9 cellular contexts compared by ENCODE assay signal in the genomic region with DNA sequence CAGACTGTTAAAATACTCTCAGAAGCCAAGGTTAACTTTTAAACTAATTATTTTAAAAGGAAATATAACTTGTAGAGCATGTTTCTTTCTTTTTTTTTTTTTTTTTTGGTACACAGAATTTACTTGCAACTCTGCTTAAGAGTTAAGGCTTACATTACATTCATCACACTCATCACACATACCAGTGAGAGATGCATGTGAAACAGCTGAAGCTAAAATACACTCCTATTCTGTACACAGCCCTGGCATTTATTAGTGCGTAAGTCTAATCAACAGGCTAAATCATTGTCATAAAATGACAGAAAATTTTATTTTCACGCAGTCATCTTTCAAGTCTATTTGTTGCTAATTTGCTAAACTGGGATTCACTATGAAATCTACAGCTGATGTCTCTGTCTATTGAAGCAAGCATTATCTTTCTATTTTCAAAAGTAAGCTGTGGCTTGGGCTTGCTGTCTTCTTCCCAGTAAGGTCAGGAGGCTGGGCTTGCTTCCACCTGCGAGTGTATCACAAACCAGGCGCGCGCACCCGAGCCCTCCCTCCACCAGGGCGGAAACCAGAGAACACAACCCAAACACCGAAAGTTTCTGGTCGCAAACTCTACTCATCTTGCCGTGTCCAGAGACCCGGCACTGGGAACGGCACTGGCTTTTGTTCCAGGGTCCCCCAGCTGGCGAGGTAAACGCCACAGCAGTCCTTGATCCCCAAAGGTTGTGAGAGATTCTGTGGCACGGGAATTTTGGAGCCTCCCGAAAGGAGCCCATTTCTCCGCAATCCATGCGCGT. TPM values are rescaled to one million over a fixed set of nuclear protein-coding genes. Genes with fewer than 3 reads are reported as not detected.
DNase-seq lines count a peak whose midpoint lies in the region; ATAC-seq, FAIRE-seq and TF ChIP-seq lines count a peak whose summit lies in the region.
"Had no signal": no experiment of that assay in that cellular context is flagged by ENCODE, and none has a peak within 500 bp of the region (broad histone marks: within the 10 kb centered on the region; RNA-seq: fewer than 3 reads in every experiment).

No MANE protein-coding gene starts in this region.

- H3K4me1 ChIP-seq in adrenal gland (replicated peaks in 1 of 2) (peaks cover 0 to 19% of the 10 kb centered on the region in 2 donors), trophoblast cell (ENCODE audit: control insufficient read depth in 1 of 2, insufficient read depth in 2 of 2, low read length in 2 of 2) (no peaks in the 10 kb centered on the region)

- H4K91ac ChIP-seq in trophoblast cell (ENCODE audit: low read depth, low read length): peak overlapping the region; percentile 91

- H3K79me2 ChIP-seq in SU-DHL-6 (ENCODE audit: insufficient read depth, low read length): no peaks in the 10 kb centered on the region
- H3K79me2 ChIP-seq in trophoblast cell (ENCODE audit: control insufficient read depth, insufficient read depth, low read length, poor library complexity): peaks cover 30% of the 10 kb centered on the region

- H3K79me1 ChIP-seq in trophoblast cell (ENCODE audit: low read length): peaks cover 39% of the 10 kb centered on the region

- H2AFZ ChIP-seq in SU-DHL-6 (ENCODE audit: low read depth, low read length, severe bottlenecking): peak overlapping the region; percentile 87
- H2AFZ ChIP-seq in trophoblast cell (ENCODE audit: insufficient read depth, low read length, poor library complexity): peak overlapping the region; percentile 61

- peak overlapping the region; percentile 64 for H3K4me3 ChIP-seq in LNCaP clone FGC (ENCODE audit: low read depth, low read length)
- H3K4me3 ChIP-seq in SU-DHL-6 (ENCODE audit: insufficient read depth, low read length, poor library complexity, severe bottlenecking): peak overlapping the region; percentile 63
- H3K4me3 ChIP-seq in adrenal gland: peak overlapping the region; percentile 9 to 93 (median 81)
- H3K4me3 ChIP-seq in trophoblast cell (ENCODE audit: low read depth, low read length): peak overlapping the region; percentile 79

- H3K9me3 ChIP-seq in SU-DHL-6 (ENCODE audit: insufficient read depth, low read length) (no peaks in the 10 kb centered on the region), adrenal gland (replicated peaks in 1 of 3) (no peaks in the 10 kb centered on the region), trophoblast cell (ENCODE audit: insufficient read depth, low read depth, low read length) (no peaks in the 10 kb centered on the region)

- H3K36me3 ChIP-seq in SU-DHL-6 (ENCODE audit: low read length) (no peaks in the 10 kb centered on the region), adrenal gland (replicated peaks in 1 of 2) (no peaks in the 10 kb centered on the region), trophoblast cell (ENCODE audit: control insufficient read depth in 1 of 2, insufficient read depth in 2 of 2, low read length in 2 of 2) (no peaks in the 10 kb centered on the region)

- peak overlapping the region; percentile 86 for H2BK5ac ChIP-seq in trophoblast cell (ENCODE audit: low read depth, low read length, poor library complexity)

- H3K9me2 ChIP-seq in SU-DHL-6 (replicated peaks; ENCODE audit: insufficient read depth, low read length): no peaks in the 10 kb centered on the region

- WGBS in adrenal gland, 4 donors: 1 to 3% (median 1%) methylated on average over 12 to 20 of the region's 20 CpGs
- no CpG with 5 or more reads among the region's 20 CpGs for WGBS in trophoblast cell (ENCODE audit: extremely low coverage, insufficient coverage, insufficient read length)

- H2BK120ac ChIP-seq in trophoblast cell (ENCODE audit: insufficient read depth, low read length, poor library complexity): peak overlapping the region; percentile 89

- H3K4me2 ChIP-seq in SU-DHL-6 (ENCODE audit: low read depth, low read length, poor library complexity, severe bottlenecking) (peak overlapping the region; percentile 88), trophoblast cell (ENCODE audit: low read length) (peak overlapping the region; percentile 87)

- peak overlapping the region; percentile 70 for H3K18ac ChIP-seq in trophoblast cell (ENCODE audit: low read length)

- peak; percentile 53 for DNase-seq in EL
- no peak for DNase-seq in LNCaP clone FGC (ENCODE audit: low read depth)
- peak; percentile 84 to 94 (median 89) for DNase-seq in adrenal gland
- DNase-seq in left cardiac atrium: peak; percentile 78
- DNase-seq in trophoblast cell: peak; percentile 66 to 78
- peak; percentile 61 for DNase-seq in urothelium cell line (ENCODE audit: low spot score)

- TF ChIP-seq POLR2A in adrenal gland (IDR thresholded peaks at IDR 0.05): peak in 1 of 2 donors; percentile 48

- peak overlapping the region; percentile 94 for H4K8ac ChIP-seq in trophoblast cell (ENCODE audit: low read depth, low read length)

- H3F3A ChIP-seq in SU-DHL-6 (ENCODE audit: insufficient read depth): peaks cover 16% of the 10 kb centered on the region

- ATAC-seq in left cardiac atrium (peak; percentile 10 to 22), GM18520 (IDR thresholded peaks at IDR 0.05; ENCODE audit: unreplicated experiment) (no peak)

- H4K20me1 ChIP-seq in SU-DHL-6 (ENCODE audit: low read depth, low read length): no peaks in the 10 kb centered on the region

- peak overlapping the region; percentile 72 for H2BK12ac ChIP-seq in trophoblast cell (ENCODE audit: low read length)

- intact Hi-C loops in adrenal gland (cut with DNase I) (loop anchor here (5.0 to 10.0 kb wide), 4 partner anchors 98 to 415 kb away; no protein-coding TSS in a partner anchor), left cardiac atrium (cut with DNase I) (loop anchor here (2.0 to 10.0 kb wide), 7 partner anchors 43 to 418 kb away; no protein-coding TSS in a partner anchor)

- H3K27me3 ChIP-seq in SU-DHL-6 (ENCODE audit: low read length) (no peaks in the 10 kb centered on the region), adrenal gland (no peaks in the 10 kb centered on the region), trophoblast cell (ENCODE audit: insufficient read depth, low read length) (no peaks in the 10 kb centered on the region)

- H2AK5ac ChIP-seq in trophoblast cell (ENCODE audit: low read length): peak overlapping the region; percentile 2

- H3K23ac ChIP-seq in trophoblast cell (ENCODE audit: low read length): peak overlapping the region; percentile 5

- H3K27ac ChIP-seq in SU-DHL-6 (ENCODE audit: low read depth, low read length) (no peak overlapping the region), adrenal gland (peak overlapping the region; percentile 95 to 99 (median 98)), trophoblast cell (ENCODE audit: low read depth, low read length) (peak overlapping the region; percentile 100)

- H3K9ac ChIP-seq in SU-DHL-6 (ENCODE audit: low read length) (peak overlapping the region; percentile 61), trophoblast cell (ENCODE audit: low read length) (peak overlapping the region; percentile 90)

- H3K14ac ChIP-seq in trophoblast cell (ENCODE audit: low read length): peak overlapping the region; percentile 93

- TF ChIP-seq CTCF in LNCaP clone FGC (IDR thresholded peaks at IDR 0.05; ENCODE audit: control insufficient read depth, extremely low read depth, insufficient read depth): no peak
- TF ChIP-seq CTCF in SU-DHL-6 (IDR thresholded peaks at IDR 0.05; ENCODE audit: insufficient read depth, low read length, poor library complexity, severe bottlenecking): no peak
- peak in 5 of 6 experiments; percentile 5 to 52 (median 34) for TF ChIP-seq CTCF in adrenal gland (IDR thresholded peaks at IDR 0.05)

- peak overlapping the region; percentile 72 for H4K12ac ChIP-seq in trophoblast cell (ENCODE audit: low read depth, low read length)

- no peak for FAIRE-seq in urothelium cell line (lab: Jason Lieb, UNC)
- FAIRE-seq: colon had no signal

- H3K4ac ChIP-seq in trophoblast cell (ENCODE audit: low read depth, low read length): peak overlapping the region; percentile 91

RNA-seq across cellular contexts. Expression of a gene that starts 3.9 kb away (rescaled TPM):
- total RNA-seq in adrenal gland (10 to 100 TPM in 3 of 8 donors, 1 to 10 TPM in 5; 3.4 to 15.9 (median 9.2) TPM), left cardiac atrium (1 to 10 TPM; 2.6 to 3.0 TPM)
- 1 to 10 TPM; 2.0 to 7.3 (median 6.0) TPM for polyA plus RNA-seq in adrenal gland
- 31.7 and 32.4 TPM in 2 replicates for polyA plus RNA-seq in trophoblast cell (2013)

Comparison
In these comparisons a context has a peak if more than half of its experiments do, and no peak if none do; other contexts are left out.
1. CTCF ChIP-seq: peak in adrenal gland (5 of 6); none in LNCaP clone FGC (single experiment) and SU-DHL-6 (single experiment).
2. Peak in every context shown above with its lines, with median percentiles within 50 percentile points of each other: H3K4me3 ChIP-seq.